ENCODE assay signal across 25 cellular contexts in genomic region chr20:33280000-33280680, GRCh38. TPM values are rescaled to one million over a fixed set of nuclear protein-coding genes. Genes with fewer than 3 reads are reported as not detected.
"Had no signal": no experiment of that assay in that cellular context is flagged by ENCODE, and none has a peak within 500 bp of the region (broad histone marks: within the 10 kb centered on the region; RNA-seq: fewer than 3 reads in every experiment).

No MANE protein-coding gene starts in this region.

- H3K9me3 ChIP-seq: esophagus squamous epithelium, left ventricle myocardium inferior, lower lobe of right lung, psoas muscle, spleen, testis, transverse colon had no signal

- FAIRE-seq: kidney had no signal

- DNase-seq: effector memory CD8-positive, alpha-beta T cell; esophagus squamous epithelium; foreskin fibroblast; immature natural killer cell; kidney; left cardiac atrium; left ventricle myocardium inferior; lower lobe of right lung; midbrain; psoas muscle; retina; spleen; stimulated activated CD4-positive, alpha-beta T cell treated with anti-CD3 and anti-CD28 coated beads, Interleukin-2, amount 100 ng/mL, for 24 hours; stimulated activated CD4-positive, alpha-beta T cell treated with anti-CD3 and anti-CD28 coated beads, Interleukin-4, amount 100 ng/mL, for 4 hours; stimulated activated naive B cell treated with anti-CD40 and anti-IgM and Interleukin-4, amounts not matched to agents 10 μg/mL and 1 μg/mL and 100 μg/mL, for 72 hours; stimulated activated naive CD8-positive, alpha-beta T cell treated with anti-CD3 and anti-CD28 coated beads, Interleukin-15, amount 100 ng/mL, for 72 hours; testis; transverse colon had no signal

- H3K4me1 ChIP-seq: esophagus squamous epithelium, left ventricle myocardium inferior, lower lobe of right lung, psoas muscle, spleen, testis, transverse colon had no signal

- H3K27ac ChIP-seq: esophagus squamous epithelium, left ventricle myocardium inferior, lower lobe of right lung, psoas muscle, spleen, testis, transverse colon had no signal

- H3K36me3 ChIP-seq: esophagus squamous epithelium, left ventricle myocardium inferior, lower lobe of right lung, spleen, transverse colon had no signal

- H3K4me3 ChIP-seq: esophagus squamous epithelium, left ventricle myocardium inferior, lower lobe of right lung, psoas muscle, spleen, testis, transverse colon had no signal

- H3K27me3 ChIP-seq: testis had no signal

RNA-seq across cellular contexts. Expression of gene BPIFB1, which starts 2.9 kb away (rescaled TPM):
- total RNA-seq: epithelial cell of proximal tubule; kidney; left cardiac atrium; left ventricle myocardium inferior; natural killer cell treated with Interleukin-12 subunit alpha and Interleukin-12 subunit beta and Interleukin-15 and Interleukin-18, amount 100 ng/mL, for 72 hours; omental fat pad; psoas muscle; skeletal muscle tissue; spleen; subcutaneous adipose tissue; transverse colon had no signal

RNA-seq across cellular contexts. Expression of gene BPIFA1, which starts 44.3 kb away (rescaled TPM):
- total RNA-seq: epithelial cell of proximal tubule; esophagus squamous epithelium; kidney; left cardiac atrium; left ventricle myocardium inferior; natural killer cell treated with Interleukin-12 subunit alpha and Interleukin-12 subunit beta and Interleukin-15 and Interleukin-18, amount 100 ng/mL, for 72 hours; omental fat pad; psoas muscle; sciatic nerve; skeletal muscle tissue; spleen; subcutaneous adipose tissue; testis; transverse colon; ureter had no signal
